In the genomic region with DNA sequence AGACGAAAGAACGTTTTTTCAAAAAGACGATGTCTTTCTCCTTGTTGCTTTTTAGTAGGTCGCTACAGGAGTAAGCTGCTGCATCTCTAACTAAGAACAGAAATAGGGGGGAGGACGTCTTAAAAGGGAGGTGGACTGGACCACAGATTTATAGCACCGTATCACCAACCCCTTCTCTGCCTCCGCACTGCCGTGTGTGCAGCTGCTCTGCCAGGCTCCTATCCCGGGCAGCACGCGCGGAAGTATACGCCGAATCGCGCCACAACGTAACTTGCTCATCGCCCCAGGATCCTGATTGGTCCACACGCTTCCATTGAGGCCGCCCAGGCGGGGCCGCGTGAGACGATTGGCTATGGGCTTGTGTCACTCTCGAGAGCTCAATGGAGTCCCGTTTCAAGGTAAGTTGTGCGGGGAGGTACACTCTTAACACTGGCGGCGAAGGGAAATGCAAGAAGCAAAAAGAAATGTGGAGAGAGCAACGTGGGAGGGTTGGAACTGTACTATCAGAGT, we compare ENCODE assay signal across 2 cellular contexts.
TF ChIP-seq lines count a peak whose summit lies in the region.

A gene (minus strand): TSS at position 121 of the 510 bp plus-strand sequence. CDS start 64,006 bp downstream, outside the sequence.

TF ChIP-seq in WTC11, 78 proteins besides CTCF, POLR2A, EP300 and RAD21 (continued from another document):
- TF ChIP-seq, protein P1, sequence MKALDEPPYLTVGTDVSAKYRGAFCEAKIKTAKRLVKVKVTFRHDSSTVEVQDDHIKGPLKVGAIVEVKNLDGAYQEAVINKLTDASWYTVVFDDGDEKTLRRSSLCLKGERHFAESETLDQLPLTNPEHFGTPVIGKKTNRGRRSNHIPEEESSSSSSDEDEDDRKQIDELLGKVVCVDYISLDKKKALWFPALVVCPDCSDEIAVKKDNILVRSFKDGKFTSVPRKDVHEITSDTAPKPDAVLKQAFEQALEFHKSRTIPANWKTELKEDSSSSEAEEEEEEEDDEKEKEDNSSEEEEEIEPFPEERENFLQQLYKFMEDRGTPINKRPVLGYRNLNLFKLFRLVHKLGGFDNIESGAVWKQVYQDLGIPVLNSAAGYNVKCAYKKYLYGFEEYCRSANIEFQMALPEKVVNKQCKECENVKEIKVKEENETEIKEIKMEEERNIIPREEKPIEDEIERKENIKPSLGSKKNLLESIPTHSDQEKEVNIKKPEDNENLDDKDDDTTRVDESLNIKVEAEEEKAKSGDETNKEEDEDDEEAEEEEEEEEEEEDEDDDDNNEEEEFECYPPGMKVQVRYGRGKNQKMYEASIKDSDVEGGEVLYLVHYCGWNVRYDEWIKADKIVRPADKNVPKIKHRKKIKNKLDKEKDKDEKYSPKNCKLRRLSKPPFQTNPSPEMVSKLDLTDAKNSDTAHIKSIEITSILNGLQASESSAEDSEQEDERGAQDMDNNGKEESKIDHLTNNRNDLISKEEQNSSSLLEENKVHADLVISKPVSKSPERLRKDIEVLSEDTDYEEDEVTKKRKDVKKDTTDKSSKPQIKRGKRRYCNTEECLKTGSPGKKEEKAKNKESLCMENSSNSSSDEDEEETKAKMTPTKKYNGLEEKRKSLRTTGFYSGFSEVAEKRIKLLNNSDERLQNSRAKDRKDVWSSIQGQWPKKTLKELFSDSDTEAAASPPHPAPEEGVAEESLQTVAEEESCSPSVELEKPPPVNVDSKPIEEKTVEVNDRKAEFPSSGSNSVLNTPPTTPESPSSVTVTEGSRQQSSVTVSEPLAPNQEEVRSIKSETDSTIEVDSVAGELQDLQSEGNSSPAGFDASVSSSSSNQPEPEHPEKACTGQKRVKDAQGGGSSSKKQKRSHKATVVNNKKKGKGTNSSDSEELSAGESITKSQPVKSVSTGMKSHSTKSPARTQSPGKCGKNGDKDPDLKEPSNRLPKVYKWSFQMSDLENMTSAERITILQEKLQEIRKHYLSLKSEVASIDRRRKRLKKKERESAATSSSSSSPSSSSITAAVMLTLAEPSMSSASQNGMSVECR (CRISPR knock-in tag; IDR thresholded peaks at IDR 0.05; ENCODE audit: borderline replicate concordance), result peak; percentile 59; the same call in 1 of the 2 replicates
- TF ChIP-seq FOXP1 (CRISPR knock-in tag; IDR thresholded peaks at IDR 0.05; ENCODE audit: borderline replicate concordance) (0 out of 2 replicates have a peak, but pooled peaks have one; percentile 60), NFYB (CRISPR knock-in tag; conservative IDR thresholded peaks at IDR 0.05; ENCODE audit: low read depth) (peak; percentile 100), TEAD1 (CRISPR knock-in tag; IDR thresholded peaks at IDR 0.05) (peak; percentile 69; the same call in 1 of the 2 replicates), SMAD3 (CRISPR knock-in tag; IDR thresholded peaks at IDR 0.05; ENCODE audit: borderline replicate concordance) (0 out of 2 replicates have a peak, but pooled peaks have one; percentile 71)
- TF ChIP-seq, protein P2, sequence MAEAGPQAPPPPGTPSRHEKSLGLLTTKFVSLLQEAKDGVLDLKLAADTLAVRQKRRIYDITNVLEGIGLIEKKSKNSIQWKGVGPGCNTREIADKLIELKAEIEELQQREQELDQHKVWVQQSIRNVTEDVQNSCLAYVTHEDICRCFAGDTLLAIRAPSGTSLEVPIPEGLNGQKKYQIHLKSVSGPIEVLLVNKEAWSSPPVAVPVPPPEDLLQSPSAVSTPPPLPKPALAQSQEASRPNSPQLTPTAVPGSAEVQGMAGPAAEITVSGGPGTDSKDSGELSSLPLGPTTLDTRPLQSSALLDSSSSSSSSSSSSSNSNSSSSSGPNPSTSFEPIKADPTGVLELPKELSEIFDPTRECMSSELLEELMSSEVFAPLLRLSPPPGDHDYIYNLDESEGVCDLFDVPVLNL (CRISPR knock-in tag; IDR thresholded peaks at IDR 0.05; ENCODE audit: borderline replicate concordance, low read depth), result no peak

TF ChIP-seq in H1, 55 proteins besides CTCF, POLR2A, EP300 and RAD21 (continued from another document):
- TF ChIP-seq, protein P3, sequence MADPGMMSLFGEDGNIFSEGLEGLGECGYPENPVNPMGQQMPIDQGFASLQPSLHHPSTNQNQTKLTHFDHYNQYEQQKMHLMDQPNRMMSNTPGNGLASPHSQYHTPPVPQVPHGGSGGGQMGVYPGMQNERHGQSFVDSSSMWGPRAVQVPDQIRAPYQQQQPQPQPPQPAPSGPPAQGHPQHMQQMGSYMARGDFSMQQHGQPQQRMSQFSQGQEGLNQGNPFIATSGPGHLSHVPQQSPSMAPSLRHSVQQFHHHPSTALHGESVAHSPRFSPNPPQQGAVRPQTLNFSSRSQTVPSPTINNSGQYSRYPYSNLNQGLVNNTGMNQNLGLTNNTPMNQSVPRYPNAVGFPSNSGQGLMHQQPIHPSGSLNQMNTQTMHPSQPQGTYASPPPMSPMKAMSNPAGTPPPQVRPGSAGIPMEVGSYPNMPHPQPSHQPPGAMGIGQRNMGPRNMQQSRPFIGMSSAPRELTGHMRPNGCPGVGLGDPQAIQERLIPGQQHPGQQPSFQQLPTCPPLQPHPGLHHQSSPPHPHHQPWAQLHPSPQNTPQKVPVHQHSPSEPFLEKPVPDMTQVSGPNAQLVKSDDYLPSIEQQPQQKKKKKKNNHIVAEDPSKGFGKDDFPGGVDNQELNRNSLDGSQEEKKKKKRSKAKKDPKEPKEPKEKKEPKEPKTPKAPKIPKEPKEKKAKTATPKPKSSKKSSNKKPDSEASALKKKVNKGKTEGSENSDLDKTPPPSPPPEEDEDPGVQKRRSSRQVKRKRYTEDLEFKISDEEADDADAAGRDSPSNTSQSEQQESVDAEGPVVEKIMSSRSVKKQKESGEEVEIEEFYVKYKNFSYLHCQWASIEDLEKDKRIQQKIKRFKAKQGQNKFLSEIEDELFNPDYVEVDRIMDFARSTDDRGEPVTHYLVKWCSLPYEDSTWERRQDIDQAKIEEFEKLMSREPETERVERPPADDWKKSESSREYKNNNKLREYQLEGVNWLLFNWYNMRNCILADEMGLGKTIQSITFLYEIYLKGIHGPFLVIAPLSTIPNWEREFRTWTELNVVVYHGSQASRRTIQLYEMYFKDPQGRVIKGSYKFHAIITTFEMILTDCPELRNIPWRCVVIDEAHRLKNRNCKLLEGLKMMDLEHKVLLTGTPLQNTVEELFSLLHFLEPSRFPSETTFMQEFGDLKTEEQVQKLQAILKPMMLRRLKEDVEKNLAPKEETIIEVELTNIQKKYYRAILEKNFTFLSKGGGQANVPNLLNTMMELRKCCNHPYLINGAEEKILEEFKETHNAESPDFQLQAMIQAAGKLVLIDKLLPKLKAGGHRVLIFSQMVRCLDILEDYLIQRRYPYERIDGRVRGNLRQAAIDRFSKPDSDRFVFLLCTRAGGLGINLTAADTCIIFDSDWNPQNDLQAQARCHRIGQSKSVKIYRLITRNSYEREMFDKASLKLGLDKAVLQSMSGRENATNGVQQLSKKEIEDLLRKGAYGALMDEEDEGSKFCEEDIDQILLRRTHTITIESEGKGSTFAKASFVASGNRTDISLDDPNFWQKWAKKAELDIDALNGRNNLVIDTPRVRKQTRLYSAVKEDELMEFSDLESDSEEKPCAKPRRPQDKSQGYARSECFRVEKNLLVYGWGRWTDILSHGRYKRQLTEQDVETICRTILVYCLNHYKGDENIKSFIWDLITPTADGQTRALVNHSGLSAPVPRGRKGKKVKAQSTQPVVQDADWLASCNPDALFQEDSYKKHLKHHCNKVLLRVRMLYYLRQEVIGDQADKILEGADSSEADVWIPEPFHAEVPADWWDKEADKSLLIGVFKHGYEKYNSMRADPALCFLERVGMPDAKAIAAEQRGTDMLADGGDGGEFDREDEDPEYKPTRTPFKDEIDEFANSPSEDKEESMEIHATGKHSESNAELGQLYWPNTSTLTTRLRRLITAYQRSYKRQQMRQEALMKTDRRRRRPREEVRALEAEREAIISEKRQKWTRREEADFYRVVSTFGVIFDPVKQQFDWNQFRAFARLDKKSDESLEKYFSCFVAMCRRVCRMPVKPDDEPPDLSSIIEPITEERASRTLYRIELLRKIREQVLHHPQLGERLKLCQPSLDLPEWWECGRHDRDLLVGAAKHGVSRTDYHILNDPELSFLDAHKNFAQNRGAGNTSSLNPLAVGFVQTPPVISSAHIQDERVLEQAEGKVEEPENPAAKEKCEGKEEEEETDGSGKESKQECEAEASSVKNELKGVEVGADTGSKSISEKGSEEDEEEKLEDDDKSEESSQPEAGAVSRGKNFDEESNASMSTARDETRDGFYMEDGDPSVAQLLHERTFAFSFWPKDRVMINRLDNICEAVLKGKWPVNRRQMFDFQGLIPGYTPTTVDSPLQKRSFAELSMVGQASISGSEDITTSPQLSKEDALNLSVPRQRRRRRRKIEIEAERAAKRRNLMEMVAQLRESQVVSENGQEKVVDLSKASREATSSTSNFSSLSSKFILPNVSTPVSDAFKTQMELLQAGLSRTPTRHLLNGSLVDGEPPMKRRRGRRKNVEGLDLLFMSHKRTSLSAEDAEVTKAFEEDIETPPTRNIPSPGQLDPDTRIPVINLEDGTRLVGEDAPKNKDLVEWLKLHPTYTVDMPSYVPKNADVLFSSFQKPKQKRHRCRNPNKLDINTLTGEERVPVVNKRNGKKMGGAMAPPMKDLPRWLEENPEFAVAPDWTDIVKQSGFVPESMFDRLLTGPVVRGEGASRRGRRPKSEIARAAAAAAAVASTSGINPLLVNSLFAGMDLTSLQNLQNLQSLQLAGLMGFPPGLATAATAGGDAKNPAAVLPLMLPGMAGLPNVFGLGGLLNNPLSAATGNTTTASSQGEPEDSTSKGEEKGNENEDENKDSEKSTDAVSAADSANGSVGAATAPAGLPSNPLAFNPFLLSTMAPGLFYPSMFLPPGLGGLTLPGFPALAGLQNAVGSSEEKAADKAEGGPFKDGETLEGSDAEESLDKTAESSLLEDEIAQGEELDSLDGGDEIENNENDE (IDR thresholded peaks at IDR 0.05; ENCODE audit: insufficient replicate concordance, low read length), result no peak
- TF ChIP-seq KDM4A (IDR thresholded peaks at IDR 0.05; ENCODE audit: low read depth, low read length, severe bottlenecking) (peak; percentile 75), SIRT6 (IDR thresholded peaks at IDR 0.05; ENCODE audit: low read length) (no peak), PHF8 (conservative IDR thresholded peaks at IDR 0.05; ENCODE audit: low read depth, low read length) (peak; percentile 8; the same call in 1 of the 2 replicates), YY1 (IDR thresholded peaks at IDR 0.05; ENCODE audit: low read depth, low read length) (peak; percentile 62; the same call in 1 of the 2 replicates), POU5F1 (IDR thresholded peaks at IDR 0.05; ENCODE audit: low read depth, low read length) (no peak), BRCA1 (IDR thresholded peaks at IDR 0.05; ENCODE audit: low read depth, low read length) (no peak), JUND (IDR thresholded peaks at IDR 0.05; ENCODE audit: low read length) (no peak), POLR2AphosphoS5 (IDR thresholded peaks at IDR 0.05; ENCODE audit: low read depth, low read length) (peak; percentile 89), EGR1 (IDR thresholded peaks at IDR 0.05; ENCODE audit: borderline replicate concordance, low read depth, low read length) (no peak), SUZ12 (IDR thresholded peaks at IDR 0.05; ENCODE audit: low read length) (no peak), CREB1 (IDR thresholded peaks at IDR 0.05) (peak; percentile 91), RNF2 (IDR thresholded peaks at IDR 0.05; ENCODE audit: borderline replicate concordance, low read depth, low read length, missing control alignments, poor library complexity, severe bottlenecking) (no peak), RXRA (IDR thresholded peaks at IDR 0.05; ENCODE audit: insufficient read depth, low read depth, low read length) (no peak), RFX5 (IDR thresholded peaks at IDR 0.05; ENCODE audit: borderline replicate concordance, low read depth, low read length) (no peak), KDM5A (IDR thresholded peaks at IDR 0.05; ENCODE audit: low read length) (no peak), SP2 (IDR thresholded peaks at IDR 0.05; ENCODE audit: low read length) (peak; percentile 92), SP1 (IDR thresholded peaks at IDR 0.05; ENCODE audit: low read depth, low read length) (peak; percentile 99), MAFK (IDR thresholded peaks at IDR 0.05; ENCODE audit: low read depth, low read length) (no peak)
